ENCODE assay signal across 1 cellular context in genomic region chr10:73584737-73585136, GRCh38.
TF ChIP-seq lines count a peak whose summit lies in the region.

No MANE protein-coding gene starts in this region.

TF ChIP-seq in GM12878, 131 proteins besides CTCF, POLR2A, EP300 and RAD21:
- no peak for TF ChIP-seq SKIL (IDR thresholded peaks at IDR 0.05; ENCODE audit: low read depth, poor library complexity, severe bottlenecking)
- TF ChIP-seq ZNF274 (IDR thresholded peaks at IDR 0.05; ENCODE audit: insufficient read depth, insufficient read length) = no peak
- TF ChIP-seq RFX5 (IDR thresholded peaks at IDR 0.05; ENCODE audit: low read depth, low read length) = no peak
- TF ChIP-seq BCL3 (IDR thresholded peaks at IDR 0.05; ENCODE audit: borderline replicate concordance, insufficient read depth, low read depth, low read length, poor library complexity, severe bottlenecking) = no peak
- TF ChIP-seq SPI1 (IDR thresholded peaks at IDR 0.05; ENCODE audit: borderline replicate concordance, insufficient read depth, low read depth, low read length) = no peak
- TF ChIP-seq E2F8 (IDR thresholded peaks at IDR 0.05; ENCODE audit: low read depth, partially characterized antibody) = no peak
- no peak for TF ChIP-seq MYC (IDR thresholded peaks at IDR 0.05; ENCODE audit: insufficient read depth, insufficient read length, insufficient replicate concordance, low read length, severe bottlenecking)
- no peak for TF ChIP-seq TCF7 (IDR thresholded peaks at IDR 0.05; ENCODE audit: borderline replicate concordance)
- TF ChIP-seq EZH2 (IDR thresholded peaks at IDR 0.05; ENCODE audit: borderline replicate concordance, control insufficient read depth, low read depth, low read length) = no peak
- no peak for TF ChIP-seq NBN (IDR thresholded peaks at IDR 0.05)
- no peak for TF ChIP-seq SIN3A (IDR thresholded peaks at IDR 0.05; ENCODE audit: low read depth, low read length)
- no peak for TF ChIP-seq IKZF2 (IDR thresholded peaks at IDR 0.05)
- no peak for TF ChIP-seq SUPT20H (IDR thresholded peaks at IDR 0.05; ENCODE audit: borderline replicate concordance, control insufficient read depth, low read depth, low read length)
